Comparison of ENCODE assay signal across 28 cellular contexts in genomic region chr2:166521155-166521554, GRCh38. TPM values are rescaled to one million over a fixed set of nuclear protein-coding genes. Genes with fewer than 3 reads are reported as not detected.
"Had no signal": no experiment of that assay in that cellular context is flagged by ENCODE, and none has a peak within 500 bp of the region (broad histone marks: within the 10 kb centered on the region; RNA-seq: fewer than 3 reads in every experiment).

No MANE protein-coding gene starts in this region.

- H3K4me2 ChIP-seq: hepatocyte, neural progenitor cell had no signal

- H3K79me2 ChIP-seq: hepatocyte had no signal

- H3K36me3 ChIP-seq: left lung, lower lobe of right lung, neural progenitor cell, ovary, stomach, thyroid gland, transverse colon, upper lobe of left lung, vagina had no signal

- H3K4me1 ChIP-seq: left lung, lower lobe of right lung, testis, thyroid gland, upper lobe of left lung, vagina had no signal

- H3K4me3 ChIP-seq: hepatocyte, left lung, lower lobe of right lung, neural progenitor cell, ovary, skin epidermis, stomach, testis, thyroid gland, transverse colon, upper lobe of left lung, vagina had no signal

- H3K27me3 Mint-ChIP-seq: progenitor cell of endocrine pancreas; stimulated activated naive B cell treated with anti-CD40 and anti-IgM and Interleukin-4, amounts not matched to agents 10 μg/mL and 1 μg/mL and 100 μg/mL, for 72 hours had no signal

- ATAC-seq: left lung; lower lobe of right lung; naive thymus-derived CD8-positive, alpha-beta T cell; right cardiac atrium; sciatic nerve; stimulated activated naive B cell treated with anti-CD40 and anti-IgM and Interleukin-4, amounts not matched to agents 10 μg/mL and 1 μg/mL and 100 μg/mL, for 72 hours; stimulated activated naive CD8-positive, alpha-beta T cell treated with anti-CD3 and anti-CD28 coated beads, Interleukin-15, Interleukin-2, amounts not matched to agents 100 U/mL and 50 U/mL, for 24 hours had no signal

- H3K27ac ChIP-seq: hepatocyte, left lung, lower lobe of right lung, neural progenitor cell, ovary, skin epidermis, stomach, testis, thyroid gland, transverse colon, upper lobe of left lung, vagina had no signal

- H3K4me3 Mint-ChIP-seq: naive thymus-derived CD8-positive, alpha-beta T cell; nephron progenitor cell; neural progenitor cell; stimulated activated naive B cell treated with anti-CD40 and anti-IgM and Interleukin-4, amounts not matched to agents 10 μg/mL and 1 μg/mL and 100 μg/mL, for 72 hours had no signal

- H3K9ac ChIP-seq: neural progenitor cell had no signal

- H3K4me1 Mint-ChIP-seq: naive thymus-derived CD8-positive, alpha-beta T cell; nephron progenitor cell; neural progenitor cell; stimulated activated naive B cell treated with anti-CD40 and anti-IgM and Interleukin-4, amounts not matched to agents 10 μg/mL and 1 μg/mL and 100 μg/mL, for 72 hours had no signal

- DNase-seq: islet precursor cell; left lung; lower lobe of right lung; mammary epithelial cell; mesenchymal stem cell; naive thymus-derived CD8-positive, alpha-beta T cell; nephron progenitor cell; ovary; retina; right cardiac atrium; stimulated activated CD4-positive, alpha-beta T cell treated with anti-CD3 and anti-CD28 coated beads, Interleukin-12 subunit alpha, Interleukin-12 subunit beta, amount 100 ng/mL, for 4 hours; stimulated activated CD4-positive, alpha-beta T cell treated with anti-CD3 and anti-CD28 coated beads, Interleukin-15, amount 100 ng/mL, for 24 hours; stimulated activated CD4-positive, alpha-beta T cell treated with anti-CD3 and anti-CD28 coated beads, Interleukin-2, amount 100 ng/mL, for 24 hours; stimulated activated CD4-positive, alpha-beta T cell treated with anti-CD3 and anti-CD28 coated beads, Interleukin-4, amount 100 ng/mL, for 1 hour; stimulated activated naive B cell treated with anti-CD40 and anti-IgM and Interleukin-4, amounts not matched to agents 10 μg/mL and 1 μg/mL and 100 μg/mL, for 72 hours; stimulated activated naive CD8-positive, alpha-beta T cell treated with anti-CD3 and anti-CD28 coated beads, Interleukin-15, Interleukin-2, amounts not matched to agents 100 U/mL and 50 U/mL, for 24 hours; stomach; testis; thyroid gland; transverse colon; upper lobe of left lung had no signal

- H3K27ac Mint-ChIP-seq: naive thymus-derived CD8-positive, alpha-beta T cell; nephron progenitor cell; neural progenitor cell; progenitor cell of endocrine pancreas; stimulated activated naive B cell treated with anti-CD40 and anti-IgM and Interleukin-4, amounts not matched to agents 10 μg/mL and 1 μg/mL and 100 μg/mL, for 72 hours had no signal

- H3K9me3 ChIP-seq: left lung, lower lobe of right lung, ovary, stomach, testis, thyroid gland, transverse colon, upper lobe of left lung, vagina had no signal

- H3K9me3 Mint-ChIP-seq: naive thymus-derived CD8-positive, alpha-beta T cell; nephron progenitor cell; neural progenitor cell; stimulated activated naive B cell treated with anti-CD40 and anti-IgM and Interleukin-4, amounts not matched to agents 10 μg/mL and 1 μg/mL and 100 μg/mL, for 72 hours had no signal

- H2AFZ ChIP-seq: hepatocyte, neural progenitor cell had no signal

- H3K27me3 ChIP-seq: hepatocyte, left lung, neural progenitor cell, ovary, stomach, testis, thyroid gland, upper lobe of left lung, vagina had no signal

- H3K36me3 Mint-ChIP-seq: naive thymus-derived CD8-positive, alpha-beta T cell; neural progenitor cell; stimulated activated naive B cell treated with anti-CD40 and anti-IgM and Interleukin-4, amounts not matched to agents 10 μg/mL and 1 μg/mL and 100 μg/mL, for 72 hours had no signal

RNA-seq across cellular contexts. Expression of gene SCN7A, which starts 27.1 kb away (rescaled TPM):
- total RNA-seq: mammary epithelial cell; naive thymus-derived CD8-positive, alpha-beta T cell; pulmonary artery endothelial cell had no signal
- polyA plus RNA-seq: mammary epithelial cell; naive thymus-derived CD8-positive, alpha-beta T cell had no signal
